23 cellular contexts compared by ENCODE assay signal in genomic region chr1:192005976-192006375, GRCh38.
"Had no signal": no experiment of that assay in that cellular context is flagged by ENCODE, and none has a peak within 500 bp of the region (broad histone marks: within the 10 kb centered on the region; RNA-seq: fewer than 3 reads in every experiment).

No MANE protein-coding gene starts in this region.

- H3K4me2 ChIP-seq: hepatocyte had no signal

- H2AFZ ChIP-seq: hepatocyte had no signal

- H3K4me3 ChIP-seq: hepatocyte, left lung, lung, testis, uterus had no signal

- H3K27ac ChIP-seq: hepatocyte, left lung, testis, uterus, WERI-Rb-1 had no signal

- H3K27me3 ChIP-seq: hepatocyte, left lung, testis, uterus had no signal

- H3K36me3 ChIP-seq: left lung, uterus, WERI-Rb-1 had no signal

- ATAC-seq: activated CD8-positive, alpha-beta T cell treated with anti-CD3 and anti-CD28 coated beads, Interleukin-2, amount 10 ng/mL, durations not matched to agents 7 days and 5 days; activated naive CD8-positive, alpha-beta T cell treated with anti-CD3 and anti-CD28 coated beads, Interleukin-2, amount 50 U/mL, for 24 hours; left lung; naive thymus-derived CD4-positive, alpha-beta T cell; sciatic nerve had no signal

- H3K4me1 ChIP-seq: left lung, testis, uterus had no signal

- H3K9me3 ChIP-seq: left lung, testis, uterus had no signal

- DNase-seq: activated CD4-positive, alpha-beta T cell treated with anti-CD3 and anti-CD28 coated beads, Interleukin-2, amount 10 ng/mL, durations not matched to agents 7 days and 5 days; activated CD4-positive, CD25-positive, alpha-beta regulatory T cell treated with anti-CD3 and anti-CD28 coated beads, Interleukin-2, amount 50 U/mL, for 72 hours; activated CD8-positive, alpha-beta T cell treated with anti-CD3 and anti-CD28 coated beads, Interleukin-2, amount 10 ng/mL, durations not matched to agents 7 days and 5 days; activated gamma-delta T cell; activated naive CD4-positive, alpha-beta T cell treated with anti-CD3 and anti-CD28 coated beads, Interleukin-2, amount 50 U/mL, for 16 hours; activated naive CD8-positive, alpha-beta T cell treated with anti-CD3 and anti-CD28 coated beads, Interleukin-2, amount 50 U/mL, for 24 hours; anterior cingulate cortex; effector CD4-positive, alpha-beta T cell; foreskin melanocyte; glutamatergic neuron; kidney glomerular epithelial cell; left lung; naive thymus-derived CD4-positive, alpha-beta T cell; occipital lobe; stimulated activated CD4-positive, alpha-beta T cell treated with anti-CD3 and anti-CD28 coated beads, Interleukin-4, amount 100 ng/mL, for 1 hour; stimulated activated naive CD4-positive, alpha-beta T cell; testis; trophoblast cell; uterus; WERI-Rb-1 had no signal

- H3K79me2 ChIP-seq: hepatocyte had no signal
